1 cellular context compared by ENCODE assay signal in the genomic region with DNA sequence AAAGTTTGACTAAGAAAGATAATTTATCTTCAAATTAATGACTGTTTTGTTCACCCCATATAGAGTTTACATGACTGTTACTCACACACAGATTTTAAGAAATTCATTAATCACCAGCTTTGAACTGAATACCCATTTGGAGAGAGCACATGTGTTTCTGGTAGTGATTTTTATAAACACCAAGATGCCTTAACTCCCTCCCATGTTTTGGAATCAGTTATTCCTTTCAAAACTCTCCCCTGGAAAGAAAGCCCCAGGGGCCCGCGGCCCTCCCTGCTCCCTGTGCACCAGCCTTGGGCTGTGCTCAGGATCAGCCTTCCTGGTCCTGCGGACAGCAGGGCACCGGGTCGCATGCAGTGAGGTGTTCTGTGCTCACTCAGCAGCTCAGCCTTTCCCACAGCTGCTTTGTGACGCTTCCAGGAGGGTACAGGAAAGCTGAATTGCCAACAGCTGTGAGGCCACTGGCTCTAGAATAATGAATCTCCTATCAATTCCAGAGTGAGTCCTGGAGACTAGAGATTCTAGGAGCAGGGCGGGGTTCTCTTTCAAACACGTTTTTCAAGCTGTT.
TF ChIP-seq lines count a peak whose summit lies in the region.

No MANE protein-coding gene starts in this region.

TF ChIP-seq in IMR-90, 13 proteins besides CTCF, POLR2A, EP300 and RAD21 (continued from another document):
- TF ChIP-seq, protein P1, sequence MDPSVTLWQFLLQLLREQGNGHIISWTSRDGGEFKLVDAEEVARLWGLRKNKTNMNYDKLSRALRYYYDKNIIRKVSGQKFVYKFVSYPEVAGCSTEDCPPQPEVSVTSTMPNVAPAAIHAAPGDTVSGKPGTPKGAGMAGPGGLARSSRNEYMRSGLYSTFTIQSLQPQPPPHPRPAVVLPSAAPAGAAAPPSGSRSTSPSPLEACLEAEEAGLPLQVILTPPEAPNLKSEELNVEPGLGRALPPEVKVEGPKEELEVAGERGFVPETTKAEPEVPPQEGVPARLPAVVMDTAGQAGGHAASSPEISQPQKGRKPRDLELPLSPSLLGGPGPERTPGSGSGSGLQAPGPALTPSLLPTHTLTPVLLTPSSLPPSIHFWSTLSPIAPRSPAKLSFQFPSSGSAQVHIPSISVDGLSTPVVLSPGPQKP (IDR thresholded peaks at IDR 0.05; ENCODE audit: borderline replicate concordance, low read depth, low read length): no peak
- TF ChIP-seq USF2 (IDR thresholded peaks at IDR 0.05; ENCODE audit: low read depth, low read length) (no peak), SMC3 (IDR thresholded peaks at IDR 0.05; ENCODE audit: low read depth, low read length) (no peak), MAFK (IDR thresholded peaks at IDR 0.05; ENCODE audit: low read depth, low read length) (no peak), BHLHE40 (IDR thresholded peaks at IDR 0.05; ENCODE audit: low read depth, low read length) (no peak), NFE2L2 (IDR thresholded peaks at IDR 0.05; ENCODE audit: low read depth, low read length) (no peak), MAZ (IDR thresholded peaks at IDR 0.05; ENCODE audit: borderline replicate concordance, low read depth, low read length) (no peak), RFX5 (IDR thresholded peaks at IDR 0.05; ENCODE audit: low read depth, low read length) (no peak)
